ENCODE assay signal across 8 cellular contexts in the genomic region with DNA sequence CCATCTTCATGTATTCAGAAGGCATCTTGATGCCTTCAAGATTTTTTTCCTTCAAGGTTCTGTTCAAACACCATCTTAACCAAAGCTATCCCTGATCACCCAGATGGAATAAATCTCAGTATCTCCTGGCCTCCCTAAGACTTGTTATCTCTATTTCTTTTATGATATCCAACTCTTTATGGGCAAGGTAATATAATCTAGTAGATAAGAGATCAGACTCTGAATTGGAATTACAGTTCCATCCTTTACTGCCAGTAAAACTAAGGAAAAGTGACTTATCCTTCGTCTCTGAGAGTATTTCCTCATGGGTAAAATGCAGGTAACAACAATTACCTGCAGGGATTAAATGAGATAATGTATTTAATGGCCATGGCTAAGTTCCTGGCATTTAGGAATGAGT.
"Had no signal": no experiment of that assay in that cellular context is flagged by ENCODE, and none has a peak within 500 bp of the region (broad histone marks: within the 10 kb centered on the region; RNA-seq: fewer than 3 reads in every experiment).

No MANE protein-coding gene starts in this region.

- FAIRE-seq: G401.6, GM12878, GM12891, GM12892, GM18507, GM19239 had no signal

- ATAC-seq: GM12878 had no signal

- DNase-seq: GDM1, GF-D8 had no signal

- H3K4me3 ChIP-seq: GM12878 had no signal
